In genomic region chr11:47992959-47993820, GRCh38 we compare ENCODE assay signal across 11 cellular contexts. TPM values are rescaled to one million over a fixed set of nuclear protein-coding genes. Genes with fewer than 3 reads are reported as not detected.
DNase-seq lines count a peak whose midpoint lies in the region; ATAC-seq and TF ChIP-seq lines count a peak whose summit lies in the region.
"Had no signal": no experiment of that assay in that cellular context is flagged by ENCODE, and none has a peak within 500 bp of the region (broad histone marks: within the 10 kb centered on the region; RNA-seq: fewer than 3 reads in every experiment).

No MANE protein-coding gene starts in this region.

- DNase-seq in GM23248 (peak; percentile 80), NCI-H526 (lab: John Stamatoyannopoulos, UW) (peak; percentile 25 to 69), dermis blood vessel endothelial cell (peak; percentile 16), psoas muscle (no peak), foreskin melanocyte (no peak)
- no peak for DNase-seq in activated CD8-positive, alpha-beta memory T cell treated with anti-CD3 and anti-CD28 coated beads, Interleukin-2, amount 10 ng/mL, durations not matched to agents 7 days and 5 days
- no peak for DNase-seq in NK-92 treated with Interleukin-12 subunit alpha and Interleukin-12 subunit beta, amount 100 ng/mL, for 24 hours (lab: John Stamatoyannopoulos, UW)
- DNase-seq: NCI-H345 had no signal

- H3F3A ChIP-seq in GM23248 (ENCODE audit: insufficient read depth) = 0 out of 2 replicates have a peak, but pooled peaks cover 10% of the 10 kb centered on the region

- WGBS in GM23248 (ENCODE audit: low coverage in 1 of 2, low lambda C conversion rate in 2 of 2, missing lambda C conversion rate in 2 of 2), 2 experiments = 59% methylated on average over 11 of the region's 11 CpGs
- WGBS in psoas muscle, 3 donors = 82 to 90% (median 88%) methylated on average over 11 of the region's 11 CpGs

- H3K4me2 ChIP-seq in GM23248 (ENCODE audit: unreplicated experiment) = no peak overlapping the region
- H3K4me2 ChIP-seq: smooth muscle cell had no signal

- H3K4me3 Mint-ChIP-seq in activated CD8-positive, alpha-beta memory T cell treated with anti-CD3 and anti-CD28 coated beads, Interleukin-2, amount 10 ng/mL, durations not matched to agents 7 days and 5 days = no peak overlapping the region

- no peaks in the 10 kb centered on the region for H3K9me3 Mint-ChIP-seq in activated CD8-positive, alpha-beta memory T cell treated with anti-CD3 and anti-CD28 coated beads, Interleukin-2, amount 10 ng/mL, durations not matched to agents 7 days and 5 days (ENCODE audit: low read depth)

- H3K4me1 Mint-ChIP-seq in activated CD8-positive, alpha-beta memory T cell treated with anti-CD3 and anti-CD28 coated beads, Interleukin-2, amount 10 ng/mL, durations not matched to agents 7 days and 5 days = peaks cover 49% of the 10 kb centered on the region

- no peaks in the 10 kb centered on the region for H4K20me1 ChIP-seq in GM23248 (ENCODE audit: insufficient read depth)

- no peaks in the 10 kb centered on the region for H3K9me2 ChIP-seq in GM23248 (ENCODE audit: insufficient read depth)

- in situ Hi-C loops in GM23248 (cut with MboI) = no loop called here

- no peaks in the 10 kb centered on the region for H3K27me3 Mint-ChIP-seq in activated CD8-positive, alpha-beta memory T cell treated with anti-CD3 and anti-CD28 coated beads, Interleukin-2, amount 10 ng/mL, durations not matched to agents 7 days and 5 days

- no peak for TF ChIP-seq CTCF in psoas muscle (IDR thresholded peaks at IDR 0.05)

- peak overlapping the region; percentile 34 for H3K27ac ChIP-seq in GM23248
- peak overlapping the region; percentile 78 for H3K27ac ChIP-seq in psoas muscle
- H3K27ac ChIP-seq: ascending aorta had no signal

- H3K4me1 ChIP-seq in GM23248 (ENCODE audit: insufficient read depth) = no peaks in the 10 kb centered on the region
- peaks cover 13% of the 10 kb centered on the region for H3K4me1 ChIP-seq in psoas muscle

- no peaks in the 10 kb centered on the region for H3K36me3 ChIP-seq in GM23248 (ENCODE audit: low read depth)
- H3K36me3 ChIP-seq in psoas muscle (ENCODE audit: insufficient read depth in 1 of 2, low read depth in 1 of 2) = no peaks in the 10 kb centered on the region
- H3K36me3 ChIP-seq: ascending aorta had no signal

- CTCF ChIA-PET in activated CD8-positive, alpha-beta memory T cell treated with anti-CD3 and anti-CD28 coated beads, Interleukin-2, amount 10 ng/mL, durations not matched to agents 7 days and 5 days (lab: Charles Lee) = interaction anchor here (0.8 to 1.0 kb wide), 3 partner anchors 8 to 58 kb away, joined by 3 to 4 read pairs (median 3); no protein-coding TSS in a partner anchor

- H3K4me3 ChIP-seq in GM23248 (no peak overlapping the region), psoas muscle (no peak overlapping the region)
- H3K4me3 ChIP-seq: ascending aorta, smooth muscle cell had no signal

- no peak overlapping the region for H3K27ac Mint-ChIP-seq in activated CD8-positive, alpha-beta memory T cell treated with anti-CD3 and anti-CD28 coated beads, Interleukin-2, amount 10 ng/mL, durations not matched to agents 7 days and 5 days

- H2AFZ ChIP-seq in GM23248 = no peak overlapping the region

- H3K27me3 ChIP-seq in GM23248 (replicated peaks; ENCODE audit: insufficient read depth) (no peaks in the 10 kb centered on the region), psoas muscle (ENCODE audit: insufficient read depth in 3 of 3, low read length in 2 of 3) (no peaks in the 10 kb centered on the region)
- H3K27me3 ChIP-seq: ascending aorta had no signal

- no peaks in the 10 kb centered on the region for H3K9me3 ChIP-seq in GM23248 (ENCODE audit: low read depth)
- no peaks in the 10 kb centered on the region for H3K9me3 ChIP-seq in psoas muscle
- H3K9me3 ChIP-seq: ascending aorta had no signal

- H3K9ac ChIP-seq in GM23248 = no peak overlapping the region

- intact Hi-C loops in psoas muscle (cut with DNase I) = loop anchor here in 1 of 2 donors (5.0 kb wide), 1 partner anchor 39 kb away; no protein-coding TSS in a partner anchor

- peaks cover 94% of the 10 kb centered on the region for H3K79me2 ChIP-seq in GM23248 (ENCODE audit: insufficient read depth)

- peaks cover 24% of the 10 kb centered on the region for H3K36me3 Mint-ChIP-seq in activated CD8-positive, alpha-beta memory T cell treated with anti-CD3 and anti-CD28 coated beads, Interleukin-2, amount 10 ng/mL, durations not matched to agents 7 days and 5 days

- peak in 1 of 4 donors; percentile 25 for ATAC-seq in psoas muscle
- no peak for ATAC-seq in activated CD8-positive, alpha-beta memory T cell treated with anti-CD3 and anti-CD28 coated beads, Interleukin-2, amount 10 ng/mL, durations not matched to agents 7 days and 5 days
- no peak for ATAC-seq in GM19455 (IDR thresholded peaks at IDR 0.05; ENCODE audit: unreplicated experiment)

RNA-seq across cellular contexts. Expression of gene PTPRJ, which starts 12.8 kb away (rescaled TPM):
- 9.5 and 10.0 TPM in 2 replicates for total RNA-seq in GM23248 (2014; rRNA removed; shearing (Covaris generic))
- polyA plus RNA-seq in GM23248 (2016; fragmentation: Nextera tagmentation; extraction: Ambion mirVana) (4.1 and 4.5 TPM in 2 replicates), psoas muscle (1 to 10 TPM in 1 of 3 donors, under 1 TPM in 2; 0.32 to 4.4 (median 0.71) TPM)
- total RNA-seq in dermis blood vessel endothelial cell (0.60 and 1.4 TPM in 2 replicates), psoas muscle (10 to 100 TPM in 1 of 4 donors, 1 to 10 TPM in 3; 2.6 to 12.4 (median 4.7) TPM)
- 10 to 100 TPM; 74.3 to 80.5 TPM for total RNA-seq in activated CD8-positive, alpha-beta memory T cell treated with anti-CD3 and anti-CD28 coated beads, Interleukin-2, amount 10 ng/mL, durations not matched to agents 7 days and 5 days

Comparison
In these comparisons a context has a peak if more than half of its experiments do, and no peak if none do; other contexts are left out.
1. DNase-seq: peak in GM23248 (single experiment), NCI-H526 (2 of 2) and dermis blood vessel endothelial cell (single experiment); none in psoas muscle (0 of 2), foreskin melanocyte (single experiment), activated CD8-positive, alpha-beta memory T cell treated with anti-CD3 and anti-CD28 coated beads, Interleukin-2, amount 10 ng/mL, durations not matched to agents 7 days and 5 days (single experiment) and NK-92 treated with Interleukin-12 subunit alpha and Interleukin-12 subunit beta, amount 100 ng/mL, for 24 hours (single experiment).